16 cellular contexts compared by ENCODE assay signal in the genomic region with DNA sequence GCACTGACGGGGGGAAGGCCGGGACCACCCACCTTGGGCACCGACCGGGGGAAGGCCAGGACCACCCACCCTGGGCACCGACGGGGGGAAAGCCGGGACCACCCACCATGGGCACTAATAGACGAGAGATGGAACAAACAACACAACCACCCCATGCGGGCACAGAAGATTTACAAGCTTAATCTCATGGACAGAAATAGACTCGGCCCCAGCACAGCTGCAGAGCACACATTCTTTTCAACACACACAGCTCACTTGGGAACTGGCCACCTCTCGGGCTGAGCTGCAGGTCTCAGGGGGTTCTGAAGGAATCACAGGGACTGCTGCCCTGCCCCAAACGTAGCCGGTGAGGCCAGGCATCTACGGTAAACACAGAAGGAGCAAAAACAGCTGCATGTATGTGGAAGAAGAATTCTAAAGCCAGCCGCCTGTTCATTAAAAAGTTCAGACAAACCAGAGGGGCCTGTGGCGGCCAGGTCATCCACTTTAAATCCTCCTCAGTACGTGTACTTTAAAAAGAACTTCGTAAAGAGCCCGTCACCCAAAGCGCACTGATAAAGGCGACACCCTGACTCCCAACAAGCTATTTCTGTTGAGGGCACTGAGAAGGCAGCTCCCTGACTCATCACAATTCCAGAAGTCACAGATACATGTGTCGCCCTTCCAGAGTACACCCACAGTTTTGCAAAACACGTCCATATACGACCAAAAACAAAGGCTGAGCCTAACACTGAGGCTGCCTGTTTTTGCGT. TPM values are rescaled to one million over a fixed set of nuclear protein-coding genes. Genes with fewer than 3 reads are reported as not detected.
DNase-seq lines count a peak whose midpoint lies in the region; ATAC-seq and TF ChIP-seq lines count a peak whose summit lies in the region.
"Had no signal": no experiment of that assay in that cellular context is flagged by ENCODE, and none has a peak within 500 bp of the region (broad histone marks: within the 10 kb centered on the region; RNA-seq: fewer than 3 reads in every experiment).

No MANE protein-coding gene starts in this region.

- no peaks in the 10 kb centered on the region for H3K4me1 Mint-ChIP-seq in Calu3 (ENCODE audit: low read depth, unreplicated experiment)
- peaks cover 6% of the 10 kb centered on the region for H3K4me1 Mint-ChIP-seq in activated CD4-positive, alpha-beta T cell treated with anti-CD3 and anti-CD28 coated beads, Interleukin-2, amount 10 ng/mL, durations not matched to agents 24 days and 14 days

- H2AFZ ChIP-seq in GM23248, result no peak overlapping the region
- H2AFZ ChIP-seq: parathyroid adenoma had no signal

- no peaks in the 10 kb centered on the region for H3K79me2 ChIP-seq in GM23248 (ENCODE audit: insufficient read depth)
- H3K79me2 ChIP-seq: parathyroid adenoma had no signal

- no peak overlapping the region for H3K4me2 ChIP-seq in GM23248 (ENCODE audit: unreplicated experiment)

- in situ Hi-C loops in GM23248 (cut with MboI), result no loop called here

- no peak overlapping the region for H3K4me3 Mint-ChIP-seq in Calu3 (ENCODE audit: low read depth, unreplicated experiment)
- H3K4me3 Mint-ChIP-seq in activated CD4-positive, alpha-beta T cell treated with anti-CD3 and anti-CD28 coated beads, Interleukin-2, amount 10 ng/mL, durations not matched to agents 24 days and 14 days, result no peak overlapping the region
- H3K4me3 Mint-ChIP-seq: activated T-helper 1 cell treated with anti-CD3 and anti-CD28 coated beads, Interleukin-12 subunit alpha, Interleukin-12 subunit beta, Interleukin-2, Interleukin-4 antibody, amounts not matched to agents 30 ng/mL and 10 ng/mL and 1 ng/mL, durations not matched to agents 14 hours and 24 hours and 36 hours; stimulated activated naive CD8-positive, alpha-beta T cell treated with anti-CD3 and anti-CD28 coated beads, Interleukin-15, amount 100 ng/mL, for 72 hours had no signal

- H3K4me1 ChIP-seq in GM23248 (ENCODE audit: insufficient read depth) (no peaks in the 10 kb centered on the region), heart right ventricle (peaks cover 0 to 42% (median 18%) of the 10 kb centered on the region in 9 donors)
- H3K4me1 ChIP-seq: parathyroid adenoma had no signal

- 43 to 46% methylated on average over 21 to 25 of the region's 25 CpGs for WGBS in GM23248 (ENCODE audit: low coverage in 1 of 2, low lambda C conversion rate in 2 of 2, missing lambda C conversion rate in 2 of 2), 2 experiments
- 45 to 54% methylated on average over 24 to 25 of the region's 25 CpGs for WGBS in heart right ventricle, 2 donors

- H3K27me3 ChIP-seq in GM23248 (replicated peaks; ENCODE audit: insufficient read depth) (no peaks in the 10 kb centered on the region; the same call in 1 of the 2 replicates), heart right ventricle (peaks cover 0 to 26% (median 11%) of the 10 kb centered on the region in 7 donors)

- H3K36me3 Mint-ChIP-seq in Calu3 (ENCODE audit: insufficient read depth, unreplicated experiment), result peaks cover 7% of the 10 kb centered on the region
- H3K36me3 Mint-ChIP-seq in activated CD4-positive, alpha-beta T cell treated with anti-CD3 and anti-CD28 coated beads, Interleukin-2, amount 10 ng/mL, durations not matched to agents 24 days and 14 days (ENCODE audit: low read depth), result peaks cover 10% of the 10 kb centered on the region

- TF ChIP-seq CTCF in heart right ventricle (IDR thresholded peaks at IDR 0.05) (no peak), Calu3 (IDR thresholded peaks at IDR 0.05; ENCODE audit: unreplicated experiment) (no peak)

- no peaks in the 10 kb centered on the region for H3F3A ChIP-seq in GM23248 (ENCODE audit: insufficient read depth)

- no peaks in the 10 kb centered on the region for H4K20me1 ChIP-seq in GM23248 (ENCODE audit: insufficient read depth)

- H3K9me3 Mint-ChIP-seq in Calu3 (ENCODE audit: low read depth, unreplicated experiment), result no peaks in the 10 kb centered on the region
- H3K9me3 Mint-ChIP-seq in activated CD4-positive, alpha-beta T cell treated with anti-CD3 and anti-CD28 coated beads, Interleukin-2, amount 10 ng/mL, durations not matched to agents 24 days and 14 days, result no peaks in the 10 kb centered on the region
- H3K9me3 Mint-ChIP-seq: activated T-helper 1 cell treated with anti-CD3 and anti-CD28 coated beads, Interleukin-12 subunit alpha, Interleukin-12 subunit beta, Interleukin-2, Interleukin-4 antibody, amounts not matched to agents 30 ng/mL and 10 ng/mL and 1 ng/mL, durations not matched to agents 14 hours and 24 hours and 36 hours; stimulated activated naive CD8-positive, alpha-beta T cell treated with anti-CD3 and anti-CD28 coated beads, Interleukin-15, amount 100 ng/mL, for 72 hours had no signal

- H3K27me3 Mint-ChIP-seq in Calu3 (ENCODE audit: unreplicated experiment), result peaks cover 19% of the 10 kb centered on the region
- peaks cover 22% of the 10 kb centered on the region for H3K27me3 Mint-ChIP-seq in activated CD4-positive, alpha-beta T cell treated with anti-CD3 and anti-CD28 coated beads, Interleukin-2, amount 10 ng/mL, durations not matched to agents 24 days and 14 days

- H3K9me3 ChIP-seq in GM23248 (ENCODE audit: low read depth), result no peaks in the 10 kb centered on the region
- H3K9me3 ChIP-seq in heart right ventricle, result no peaks in the 10 kb centered on the region
- H3K9me3 ChIP-seq: Caco-2 had no signal

- ATAC-seq in SK-N-SH treated with all-trans-retinoic acid at 6 μM for 48 hours (peak; percentile 55), heart right ventricle (peak; percentile 40 to 80 (median 75))
- ATAC-seq: left lobe of liver; stimulated activated naive CD8-positive, alpha-beta T cell treated with anti-CD3 and anti-CD28 coated beads, Interleukin-15, amount 100 ng/mL, for 72 hours had no signal

- no TSS peak for BruUV-seq in Calu3 (replicated peaks; lab: Mats Ljungman, UMichigan)

- H3K36me3 ChIP-seq in GM23248 (ENCODE audit: low read depth), result no peaks in the 10 kb centered on the region
- peaks cover 0 to 1% (median 0%) of the 10 kb centered on the region in 9 donors for H3K36me3 ChIP-seq in heart right ventricle

- H3K9ac ChIP-seq in GM23248, result no peak overlapping the region
- H3K9ac ChIP-seq: parathyroid adenoma had no signal

- intact Hi-C loops in heart right ventricle (cut with DNase I) (no loop called here), Calu3 (cut with micrococcal nuclease; ENCODE audit: unreplicated experiment) (no loop called here)
- intact Hi-C loops in activated CD4-positive, alpha-beta T cell treated with anti-CD3 and anti-CD28 coated beads, Interleukin-2, amount 10 ng/mL, durations not matched to agents 24 days and 14 days (cut with micrococcal nuclease), result no loop called here

- CTCF ChIA-PET in Calu3 (lab: Charles Lee), result no interaction called here

- H3K9me2 ChIP-seq in GM23248 (ENCODE audit: insufficient read depth), result no peaks in the 10 kb centered on the region

- no peak overlapping the region for H3K4me3 ChIP-seq in GM23248
- peak overlapping the region in 6 of 10 donors; percentile 2 to 23 (median 22) for H3K4me3 ChIP-seq in heart right ventricle
- no peak overlapping the region for H3K4me3 ChIP-seq in skeletal muscle cell (ENCODE audit: low read depth, low read length)

- H3K27ac Mint-ChIP-seq in Calu3 (ENCODE audit: unreplicated experiment), result no peak overlapping the region
- no peak overlapping the region for H3K27ac Mint-ChIP-seq in activated CD4-positive, alpha-beta T cell treated with anti-CD3 and anti-CD28 coated beads, Interleukin-2, amount 10 ng/mL, durations not matched to agents 24 days and 14 days
- H3K27ac Mint-ChIP-seq: activated T-helper 1 cell treated with anti-CD3 and anti-CD28 coated beads, Interleukin-12 subunit alpha, Interleukin-12 subunit beta, Interleukin-2, Interleukin-4 antibody, amounts not matched to agents 30 ng/mL and 10 ng/mL and 1 ng/mL, durations not matched to agents 14 hours and 24 hours and 36 hours had no signal

- DNase-seq in GM23248 (peak; percentile 63), heart right ventricle (peak in 1 of 2 donors; percentile 55), skeletal muscle cell (ENCODE audit: low read depth) (peak; percentile 25), NCI-H748 treated with DMSO at 0.1 percent for 48 hours (lab: John Stamatoyannopoulos, UW) (no peak), Calu3 (no peak)
- DNase-seq in stimulated activated CD4-positive, alpha-beta T cell treated with anti-CD3 and anti-CD28 coated beads, Interleukin-2, amount 100 ng/mL, for 24 hours, result no peak
- no peak for DNase-seq in activated CD4-positive, alpha-beta T cell treated with anti-CD3 and anti-CD28 coated beads, Interleukin-2, amount 10 ng/mL, durations not matched to agents 24 days and 14 days
- DNase-seq: activated CD4-positive, alpha-beta T cell treated with anti-CD3 and anti-CD28 coated beads for 4 hours; Caco-2; NCI-H446; stimulated activated CD4-positive, alpha-beta T cell treated with anti-CD3 and anti-CD28 coated beads, Interleukin-4, amount 100 ng/mL, for 4 hours; stimulated activated naive CD8-positive, alpha-beta T cell treated with anti-CD3 and anti-CD28 coated beads, Interleukin-15, amount 100 ng/mL, for 72 hours had no signal

- H3K27ac ChIP-seq in GM23248 (no peak overlapping the region), heart right ventricle (peak overlapping the region; percentile 76 to 96 (median 92))
- H3K27ac ChIP-seq: parathyroid adenoma had no signal

RNA-seq across cellular contexts. Expression of a gene that starts 17.7 kb away (rescaled TPM):
- 16.6 and 20.5 TPM in 2 replicates for total RNA-seq in GM23248 (2014; rRNA removed; shearing (Covaris generic))
- polyA plus RNA-seq in GM23248 (2016; fragmentation: Nextera tagmentation; extraction: Ambion mirVana) (4.7 and 7.4 TPM in 2 replicates), heart right ventricle (100 to 1,000 TPM in 1 of 2 donors, 10 to 100 TPM in 1; 73.9 to 362 TPM)
- total RNA-seq in heart right ventricle (100 to 1,000 TPM in 8 of 10 donors, 10 to 100 TPM in 2; 88.3 to 173 (median 128) TPM), Calu3 (2022) (25.4 and 26.9 TPM in 2 replicates)
- 47.5 and 47.8 TPM in 2 replicates for total RNA-seq in activated CD4-positive, alpha-beta T cell treated with anti-CD3 and anti-CD28 coated beads, Interleukin-2, amount 10 ng/mL, durations not matched to agents 24 days and 14 days

RNA-seq across cellular contexts. Expression of a gene that starts 50.4 kb away (rescaled TPM):
- 32.4 and 34.5 TPM in 2 replicates for total RNA-seq in GM23248 (2014; rRNA removed; shearing (Covaris generic))
- 28.1 TPM in 2 replicates for polyA plus RNA-seq in GM23248 (2016; fragmentation: Nextera tagmentation; extraction: Ambion mirVana)
- total RNA-seq in heart right ventricle, result 10 to 100 TPM; 29.8 to 55.4 (median 46.3) TPM
- polyA plus RNA-seq in heart right ventricle, result 100 to 1,000 TPM in 1 of 2 donors, 10 to 100 TPM in 1; 44.0 to 103 TPM
- total RNA-seq in Calu3 (2022), result 30.2 and 32.9 TPM in 2 replicates
- 66.3 and 70.5 TPM in 2 replicates for total RNA-seq in activated CD4-positive, alpha-beta T cell treated with anti-CD3 and anti-CD28 coated beads, Interleukin-2, amount 10 ng/mL, durations not matched to agents 24 days and 14 days

Comparison
In these comparisons a context has a peak if more than half of its experiments do, and no peak if none do; other contexts are left out.
1. DNase-seq: peak in GM23248 (single experiment) and skeletal muscle cell (single experiment); none in stimulated activated CD4-positive, alpha-beta T cell treated with anti-CD3 and anti-CD28 coated beads, Interleukin-2, amount 100 ng/mL, for 24 hours (0 of 2), NCI-H748 treated with DMSO at 0.1 percent for 48 hours (single experiment), Calu3 (single experiment) and activated CD4-positive, alpha-beta T cell treated with anti-CD3 and anti-CD28 coated beads, Interleukin-2, amount 10 ng/mL, durations not matched to agents 24 days and 14 days (single experiment).
2. H3K4me3 ChIP-seq: peak in heart right ventricle (6 of 10); none in GM23248 (single experiment) and skeletal muscle cell (single experiment).